In genomic region chr4:108130955-108131354, GRCh38 we compare ENCODE assay signal across 12 cellular contexts. TPM values are rescaled to one million over a fixed set of nuclear protein-coding genes. Genes with fewer than 3 reads are reported as not detected.
DNase-seq lines count a peak whose midpoint lies in the region; ATAC-seq and TF ChIP-seq lines count a peak whose summit lies in the region.
"Had no signal": no experiment of that assay in that cellular context is flagged by ENCODE, and none has a peak within 500 bp of the region (broad histone marks: within the 10 kb centered on the region; RNA-seq: fewer than 3 reads in every experiment).

No MANE protein-coding gene starts in this region.

- H3K27me3 ChIP-seq in CD4-positive, CD25-positive, alpha-beta regulatory T cell (ENCODE audit: control insufficient read depth, insufficient read depth, low read length) = no peaks in the 10 kb centered on the region
- no peaks in the 10 kb centered on the region; the same call in 1 of the 2 replicates for H3K27me3 ChIP-seq in H9 (ENCODE audit: insufficient read depth, low read length)
- H3K27me3 ChIP-seq in foreskin keratinocyte = no peaks in the 10 kb centered on the region

- H3K27ac ChIP-seq in CD4-positive, CD25-positive, alpha-beta regulatory T cell (ENCODE audit: insufficient read depth, low read length, poor library complexity, severe bottlenecking) = peak overlapping the region; percentile 35
- H3K27ac ChIP-seq in H9 (ENCODE audit: insufficient read length, low read depth, low read length) (no peak overlapping the region), foreskin keratinocyte (no peak overlapping the region)

- H2AK5ac ChIP-seq in H9 (ENCODE audit: insufficient read length, low read length) = no peak overlapping the region

- CTCF ChIA-PET in WTC11 (lab: Charles Lee) = interaction anchor here (0.6 to 1.7 kb wide), 20 partner anchors 9 to 1135 kb away, joined by 3 to 8 read pairs (median 3); partner anchors contain the start of gene ETNPPL

- H3K23me2 ChIP-seq in H9 (ENCODE audit: insufficient read length, low read depth, low read length, poor library complexity, severe bottlenecking) = no peaks in the 10 kb centered on the region

- H3K9ac ChIP-seq in H9 (ENCODE audit: extremely low read depth, insufficient read length, low read length) = no peak overlapping the region

- H3K4me3 ChIP-seq in CD4-positive, CD25-positive, alpha-beta regulatory T cell (ENCODE audit: low read depth, low read length) = peak overlapping the region; percentile 23

- H3K4me1 Mint-ChIP-seq in CD4-positive, CD25-positive, alpha-beta regulatory T cell = peaks cover 49 to 96% (median 79%) of the 10 kb centered on the region in 4 donors
- H3K4me1 Mint-ChIP-seq in H9 = peaks cover 11 to 17% of the 10 kb centered on the region in 2 experiments
- peaks cover 16% of the 10 kb centered on the region for H3K4me1 Mint-ChIP-seq in WTC11
- H3K4me1 Mint-ChIP-seq in glutamatergic neuron (ENCODE audit: low read depth, unreplicated experiment) = no peaks in the 10 kb centered on the region
- H3K4me1 Mint-ChIP-seq: stimulated activated memory B cell treated with anti-CD40 and anti-IgM and Interleukin-4, amounts not matched to agents 10 μg/mL and 1 μg/mL and 100 μg/mL, for 72 hours had no signal

- peaks cover 95% of the 10 kb centered on the region for H3K4me1 ChIP-seq in CD4-positive, CD25-positive, alpha-beta regulatory T cell (ENCODE audit: control insufficient read depth, insufficient read depth, low read length, poor library complexity, severe bottlenecking)
- H3K4me1 ChIP-seq in H9 (ENCODE audit: insufficient read depth, low read length) = peaks cover 2% of the 10 kb centered on the region; the same call in 1 of the 2 replicates
- H3K4me1 ChIP-seq in foreskin keratinocyte = peaks cover 3% of the 10 kb centered on the region

- H3K36me3 ChIP-seq in CD4-positive, CD25-positive, alpha-beta regulatory T cell (ENCODE audit: control insufficient read depth, insufficient read depth, low read length) = peaks cover 42% of the 10 kb centered on the region

- H3K4me2 ChIP-seq in H9 (ENCODE audit: insufficient read depth, insufficient read length, low read length) = no peak overlapping the region

- WGBS in H9 (ENCODE audit: extremely low coverage, insufficient read length, low lambda C conversion rate) = no CpG with 5 or more reads among the region's 4 CpGs

- H2BK120ac ChIP-seq in H9 (ENCODE audit: low read depth, low read length, poor library complexity, severe bottlenecking) = no peak overlapping the region

- no peak overlapping the region for H3K18ac ChIP-seq in H9 (ENCODE audit: insufficient read length, low read depth, low read length)

- H2BK5ac ChIP-seq in H9 (ENCODE audit: insufficient read length, low read length) = no peak overlapping the region

- H4K20me1 ChIP-seq in H9 (ENCODE audit: control insufficient read depth, insufficient read depth, insufficient read length) = no peaks in the 10 kb centered on the region

- peaks cover 59% of the 10 kb centered on the region for H3K36me3 Mint-ChIP-seq in CD4-positive, CD25-positive, alpha-beta regulatory T cell
- no peaks in the 10 kb centered on the region for H3K36me3 Mint-ChIP-seq in H9 (ENCODE audit: insufficient read depth in 1 of 3, low read depth in 3 of 3)
- H3K36me3 Mint-ChIP-seq in WTC11 = no peaks in the 10 kb centered on the region
- H3K36me3 Mint-ChIP-seq in glutamatergic neuron (ENCODE audit: unreplicated experiment) = no peaks in the 10 kb centered on the region
- H3K36me3 Mint-ChIP-seq: stimulated activated memory B cell treated with anti-CD40 and anti-IgM and Interleukin-4, amounts not matched to agents 10 μg/mL and 1 μg/mL and 100 μg/mL, for 72 hours had no signal

- H4K91ac ChIP-seq in H9 (ENCODE audit: insufficient read length, low read depth, low read length) = no peak overlapping the region

- no peak for DNase-seq in CD4-positive, CD25-positive, alpha-beta regulatory T cell
- DNase-seq in H9 = peak; percentile 46
- peak; percentile 31 for DNase-seq in WTC11 (ENCODE audit: low spot score)
- DNase-seq in foreskin keratinocyte = no peak
- DNase-seq in glutamatergic neuron = no peak
- DNase-seq in NCI-H1105 (lab: John Stamatoyannopoulos, UW) = no peak
- DNase-seq: mesenchymal stem cell, NCI-H2081, NCI-H774, occipital lobe had no signal

- no peak overlapping the region for H4K8ac ChIP-seq in H9 (replicated peaks; ENCODE audit: insufficient read length, low read depth, low read length)

- H2BK20ac ChIP-seq in H9 (ENCODE audit: low read depth, low read length, poor library complexity, severe bottlenecking) = no peak overlapping the region

- H3K9me3 ChIP-seq in CD4-positive, CD25-positive, alpha-beta regulatory T cell (ENCODE audit: control insufficient read depth in 2 of 2, low read length in 2 of 2) = no peaks in the 10 kb centered on the region
- H3K9me3 ChIP-seq in H9 (ENCODE audit: control insufficient read depth, low read depth, low read length) = no peaks in the 10 kb centered on the region

- no peak overlapping the region for H2AFZ ChIP-seq in H9 (ENCODE audit: low read length)

- H3K23ac ChIP-seq in H9 (ENCODE audit: insufficient read length, low read depth, low read length) = no peak overlapping the region

- POLR2A ChIA-PET in WTC11 (lab: Charles Lee) = interaction anchor here (0.6 kb wide), 1 partner anchor 105 kb away, joined by 3 read pairs; no protein-coding TSS in a partner anchor

- H2BK15ac ChIP-seq in H9 (ENCODE audit: low read depth, low read length) = no peak overlapping the region

- no peak overlapping the region for H3K56ac ChIP-seq in H9 (ENCODE audit: insufficient read length, low read depth, low read length)

- no peaks in the 10 kb centered on the region for H3K27me3 Mint-ChIP-seq in CD4-positive, CD25-positive, alpha-beta regulatory T cell
- peaks cover 16% of the 10 kb centered on the region for H3K27me3 Mint-ChIP-seq in H9 (ENCODE audit: low read depth)
- H3K27me3 Mint-ChIP-seq in WTC11 (ENCODE audit: low read depth) = peaks cover 16% of the 10 kb centered on the region
- no peaks in the 10 kb centered on the region for H3K27me3 Mint-ChIP-seq in glutamatergic neuron (ENCODE audit: unreplicated experiment)

- no peak for ATAC-seq in CD4-positive, CD25-positive, alpha-beta regulatory T cell (ENCODE audit: low read depth in 2 of 2)
- ATAC-seq in WTC11 (peak; percentile 14; the same call in 1 of the 2 replicates), foreskin keratinocyte (no peak), HG02678 (IDR thresholded peaks at IDR 0.05; ENCODE audit: unreplicated experiment) (no peak)
- ATAC-seq: stimulated activated memory B cell treated with anti-CD40 and anti-IgM and Interleukin-4, amounts not matched to agents 10 μg/mL and 1 μg/mL and 100 μg/mL, for 72 hours had no signal

- H3K4ac ChIP-seq in H9 (ENCODE audit: low read depth, low read length) = no peak overlapping the region

- no peak overlapping the region for H4K5ac ChIP-seq in H9 (ENCODE audit: insufficient read length, low read depth, low read length)

- no peaks in the 10 kb centered on the region for H3K9me3 Mint-ChIP-seq in CD4-positive, CD25-positive, alpha-beta regulatory T cell
- no peaks in the 10 kb centered on the region for H3K9me3 Mint-ChIP-seq in H9
- H3K9me3 Mint-ChIP-seq in WTC11 = no peaks in the 10 kb centered on the region
- no peaks in the 10 kb centered on the region for H3K9me3 Mint-ChIP-seq in glutamatergic neuron (ENCODE audit: unreplicated experiment)
- H3K9me3 Mint-ChIP-seq: stimulated activated memory B cell treated with anti-CD40 and anti-IgM and Interleukin-4, amounts not matched to agents 10 μg/mL and 1 μg/mL and 100 μg/mL, for 72 hours had no signal

- no peaks in the 10 kb centered on the region for H3K79me1 ChIP-seq in H9 (ENCODE audit: insufficient read depth, low read depth, low read length, poor library complexity, severe bottlenecking)

- H2BK12ac ChIP-seq in H9 (ENCODE audit: insufficient read length, low read depth, low read length) = no peak overlapping the region

- peak overlapping the region in 2 of 3 donors; percentile 48 to 60 for H3K27ac Mint-ChIP-seq in CD4-positive, CD25-positive, alpha-beta regulatory T cell
- no peak overlapping the region for H3K27ac Mint-ChIP-seq in H9
- H3K27ac Mint-ChIP-seq in WTC11 = no peak overlapping the region
- H3K27ac Mint-ChIP-seq in glutamatergic neuron (ENCODE audit: unreplicated experiment) = no peak overlapping the region
- H3K27ac Mint-ChIP-seq: stimulated activated memory B cell treated with anti-CD40 and anti-IgM and Interleukin-4, amounts not matched to agents 10 μg/mL and 1 μg/mL and 100 μg/mL, for 72 hours had no signal

- TF ChIP-seq CTCF in H9 (conservative IDR thresholded peaks at IDR 0.05) (peak; percentile 64), WTC11 (IDR thresholded peaks at IDR 0.05) (no peak), foreskin keratinocyte (conservative IDR thresholded peaks at IDR 0.05) (peak; percentile 51), glutamatergic neuron (IDR thresholded peaks at IDR 0.05; ENCODE audit: partially characterized antibody, unreplicated experiment) (no peak)

- H3T11ph ChIP-seq in H9 (ENCODE audit: low read length) = no peak overlapping the region

- no peak overlapping the region for H3K14ac ChIP-seq in H9 (ENCODE audit: insufficient read depth, low read length)

- H3K79me2 ChIP-seq in H9 (ENCODE audit: insufficient read depth, low read length) = no peaks in the 10 kb centered on the region

- H3K4me3 Mint-ChIP-seq in CD4-positive, CD25-positive, alpha-beta regulatory T cell = peak overlapping the region in 3 of 4 donors; percentile 51 to 75 (median 65)
- no peak overlapping the region for H3K4me3 Mint-ChIP-seq in H9
- no peak overlapping the region for H3K4me3 Mint-ChIP-seq in WTC11
- H3K4me3 Mint-ChIP-seq in glutamatergic neuron (ENCODE audit: unreplicated experiment) = no peak overlapping the region
- H3K4me3 Mint-ChIP-seq: stimulated activated memory B cell treated with anti-CD40 and anti-IgM and Interleukin-4, amounts not matched to agents 10 μg/mL and 1 μg/mL and 100 μg/mL, for 72 hours had no signal

TF ChIP-seq in WTC11, 78 proteins besides CTCF, POLR2A, EP300 and RAD21 (continues in another document):
- TF ChIP-seq ZNF121 (CRISPR knock-in tag; IDR thresholded peaks at IDR 0.05) = peak; percentile 47; the same call in 1 of the 2 replicates

RNA-seq across cellular contexts. Expression of gene LEF1, which starts 37.8 kb away (rescaled TPM):
- total RNA-seq in CD4-positive, CD25-positive, alpha-beta regulatory T cell = 469 TPM
- polyA plus RNA-seq in CD4-positive, CD25-positive, alpha-beta regulatory T cell = 100 to 1,000 TPM; 465 to 627 (median 565) TPM
- total RNA-seq in H9 (2021) (2.5 and 3.4 TPM in 2 replicates), WTC11 (2021) (1.2 to 1.6 TPM (median 1.3 TPM) in 3 replicates), foreskin keratinocyte (10.1 and 18.7 TPM in 2 replicates), glutamatergic neuron (ENCODE audit: unreplicated experiment) (0.98 TPM)
- polyA plus RNA-seq in foreskin keratinocyte = 5.7 and 8.2 TPM in 2 replicates

Comparison
In these comparisons a context has a peak if more than half of its experiments do, and no peak if none do; other contexts are left out.
1. DNase-seq: peak in H9 (single experiment) and WTC11 (single experiment); none in CD4-positive, CD25-positive, alpha-beta regulatory T cell (0 of 3), foreskin keratinocyte (0 of 2), glutamatergic neuron (single experiment) and NCI-H1105 (single experiment).
2. H3K27ac Mint-ChIP-seq: peak in CD4-positive, CD25-positive, alpha-beta regulatory T cell (2 of 3); none in H9 (0 of 3), WTC11 (single experiment) and glutamatergic neuron (single experiment).
3. H3K4me3 Mint-ChIP-seq: peak in CD4-positive, CD25-positive, alpha-beta regulatory T cell (3 of 4); none in H9 (0 of 2), WTC11 (single experiment) and glutamatergic neuron (single experiment).
4. CTCF ChIP-seq: peak in H9 (single experiment) and foreskin keratinocyte (single experiment); none in WTC11 (single experiment) and glutamatergic neuron (single experiment).
5. RNA of gene LEF1, which starts 37.8 kb away (total RNA-seq): 469 TPM in CD4-positive, CD25-positive, alpha-beta regulatory T cell (single experiment); 10.1 to 18.7 TPM in foreskin keratinocyte, 2.5 to 3.4 TPM in H9, 1.2 to 1.6 TPM in WTC11 and 0.98 TPM in glutamatergic neuron (single experiment); every median in the first group is over 10 times any median in the second.